ENCODE assay signal across 8 cellular contexts in the genomic region with DNA sequence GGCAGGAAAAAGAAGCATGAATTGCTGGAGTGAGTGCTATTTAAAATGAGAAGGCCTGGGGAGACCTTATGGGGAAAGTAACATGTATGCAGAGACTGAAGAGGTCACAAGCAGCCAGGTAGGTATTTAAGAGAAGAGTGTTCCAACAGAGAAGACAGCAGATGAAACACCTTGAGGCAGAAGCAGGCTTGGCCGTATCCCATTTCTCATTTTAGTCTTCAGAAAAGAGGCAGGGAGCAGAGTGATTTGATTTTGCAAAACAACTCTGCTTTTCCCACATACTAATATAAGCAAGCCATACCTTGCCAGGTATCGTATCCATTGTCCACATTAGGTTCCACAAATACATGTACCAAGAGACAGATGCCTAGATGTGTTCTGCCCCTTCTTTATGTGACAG.
"Had no signal": no experiment of that assay in that cellular context is flagged by ENCODE, and none has a peak within 500 bp of the region (broad histone marks: within the 10 kb centered on the region; RNA-seq: fewer than 3 reads in every experiment).

No MANE protein-coding gene starts in this region.

- H3K4me2 ChIP-seq: GM23338 had no signal

- H3K9ac ChIP-seq: GM23248 had no signal

- H3K4me3 Mint-ChIP-seq: GM23338, HFFc6 had no signal

- DNase-seq: GM23248, GOT3, H7, HCEC 1CT, HFFc6 had no signal

- H3K4me3 ChIP-seq: GM23248, GM23338, HAP-1 had no signal

- H3K9me3 Mint-ChIP-seq: GM23338 had no signal

- H2AFZ ChIP-seq: GM23248, GM23338 had no signal

- H3K27ac Mint-ChIP-seq: GM23338, HFFc6 had no signal

- ATAC-seq: HCT116 had no signal

- H3K27ac ChIP-seq: GM23248 had no signal

- H3K9me3 ChIP-seq: HAP-1 had no signal

- H3K4me1 ChIP-seq: HAP-1 had no signal

- H3K36me3 ChIP-seq: HAP-1 had no signal
